17 cellular contexts compared by ENCODE assay signal in genomic region chr3:105758451-105758850, GRCh38.
A peak's percentile ranks its signal among the peaks of the same experiment; 100 is the strongest.
DNase-seq lines count a peak whose midpoint lies in the region; ATAC-seq and TF ChIP-seq lines count a peak whose summit lies in the region.
"Had no signal": no experiment of that assay in that cellular context is flagged by ENCODE, and none has a peak within 500 bp of the region (broad histone marks: within the 10 kb centered on the region; RNA-seq: fewer than 3 reads in every experiment).

No MANE protein-coding gene starts in this region.

- H3K27ac Mint-ChIP-seq in activated T-cell treated with anti-CD3 and anti-CD28 coated beads, Interleukin-2, amount 50 U/mL, for 24 hours, result peak overlapping the region; percentile 59
- H3K27ac Mint-ChIP-seq in stimulated activated effector memory CD8-positive, alpha-beta T cell treated with anti-CD3 and anti-CD28 coated beads, Interleukin-12 subunit alpha, Interleukin-12 subunit beta, amount 100 ng/mL, for 72 hours, result peak overlapping the region; percentile 34

- H3K27me3 ChIP-seq in uterus, result no peaks in the 10 kb centered on the region
- H3K27me3 ChIP-seq: left lung had no signal

- H3K4me1 ChIP-seq in uterus, result no peaks in the 10 kb centered on the region
- H3K4me1 ChIP-seq: left lung had no signal

- no peak for TF ChIP-seq POLR2A in uterus (IDR thresholded peaks at IDR 0.05)

- peaks cover 88% of the 10 kb centered on the region for H3K36me3 Mint-ChIP-seq in activated T-cell treated with anti-CD3 and anti-CD28 coated beads, Interleukin-2, amount 50 U/mL, for 24 hours (ENCODE audit: low read depth)
- H3K36me3 Mint-ChIP-seq in activated T-cell treated with anti-CD3 and anti-CD28 coated beads, Interleukin-2, amount 50 U/mL, for 4 hours (ENCODE audit: insufficient read depth), result peaks cover 46% of the 10 kb centered on the region
- peaks cover 91% of the 10 kb centered on the region for H3K36me3 Mint-ChIP-seq in stimulated activated effector memory CD8-positive, alpha-beta T cell treated with anti-CD3 and anti-CD28 coated beads, Interleukin-12 subunit alpha, Interleukin-12 subunit beta, amount 100 ng/mL, for 72 hours

- H3K4me3 ChIP-seq in uterus, result no peak overlapping the region
- H3K4me3 ChIP-seq: left lung had no signal

- intact Hi-C loops in left ventricle myocardium superior (cut with micrococcal nuclease) (no loop called here), uterus (cut with DNase I; ENCODE audit: low total_unique reads) (no loop called here)

- no peak for DNase-seq in activated T-cell treated with anti-CD3 and anti-CD28 coated beads, Interleukin-2, amount 50 U/mL, for 24 hours
- no peak for DNase-seq in activated T-cell treated with anti-CD3 and anti-CD28 coated beads, Interleukin-2, amount 50 U/mL, for 4 hours
- DNase-seq in RKO (ENCODE audit: low spot score) (peak; percentile 26), left ventricle myocardium superior (no peak), medulla oblongata (ENCODE audit: extremely low spot score) (no peak), uterus (no peak)
- DNase-seq in stimulated activated effector memory CD8-positive, alpha-beta T cell treated with anti-CD3 and anti-CD28 coated beads, Interleukin-12 subunit alpha, Interleukin-12 subunit beta, amount 100 ng/mL, for 72 hours (ENCODE audit: low spot score in 2 of 2), result no peak
- DNase-seq: activated naive CD4-positive, alpha-beta T cell; C1 segment of cervical spinal cord; effector CD8-positive, alpha-beta T cell; NCI-H146; NCI-H2171; NCI-H526 treated with DMSO at 0.1 percent for 48 hours; substantia nigra had no signal

- H3K9me3 Mint-ChIP-seq in activated T-cell treated with anti-CD3 and anti-CD28 coated beads, Interleukin-2, amount 50 U/mL, for 24 hours, result peaks cover 32% of the 10 kb centered on the region
- peaks cover 18% of the 10 kb centered on the region for H3K9me3 Mint-ChIP-seq in activated T-cell treated with anti-CD3 and anti-CD28 coated beads, Interleukin-2, amount 50 U/mL, for 4 hours
- peaks cover 10% of the 10 kb centered on the region for H3K9me3 Mint-ChIP-seq in stimulated activated effector memory CD8-positive, alpha-beta T cell treated with anti-CD3 and anti-CD28 coated beads, Interleukin-12 subunit alpha, Interleukin-12 subunit beta, amount 100 ng/mL, for 72 hours

- H3K27me3 Mint-ChIP-seq in activated T-cell treated with anti-CD3 and anti-CD28 coated beads, Interleukin-2, amount 50 U/mL, for 24 hours, result no peaks in the 10 kb centered on the region
- no peaks in the 10 kb centered on the region for H3K27me3 Mint-ChIP-seq in activated T-cell treated with anti-CD3 and anti-CD28 coated beads, Interleukin-2, amount 50 U/mL, for 4 hours (ENCODE audit: low read depth)

- no peaks in the 10 kb centered on the region for H3K9me3 ChIP-seq in uterus

- H3K4me3 Mint-ChIP-seq in activated T-cell treated with anti-CD3 and anti-CD28 coated beads, Interleukin-2, amount 50 U/mL, for 24 hours, result no peak overlapping the region
- H3K4me3 Mint-ChIP-seq in activated T-cell treated with anti-CD3 and anti-CD28 coated beads, Interleukin-2, amount 50 U/mL, for 4 hours, result no peak overlapping the region
- no peak overlapping the region for H3K4me3 Mint-ChIP-seq in stimulated activated effector memory CD8-positive, alpha-beta T cell treated with anti-CD3 and anti-CD28 coated beads, Interleukin-12 subunit alpha, Interleukin-12 subunit beta, amount 100 ng/mL, for 72 hours

- H3K36me3 ChIP-seq in uterus, result no peaks in the 10 kb centered on the region

- H3K27ac ChIP-seq in uterus, result no peak overlapping the region
- H3K27ac ChIP-seq: left lung had no signal

- TF ChIP-seq CTCF in uterus (IDR thresholded peaks at IDR 0.05), result no peak

- peaks cover 67% of the 10 kb centered on the region for H3K4me1 Mint-ChIP-seq in activated T-cell treated with anti-CD3 and anti-CD28 coated beads, Interleukin-2, amount 50 U/mL, for 24 hours (ENCODE audit: low read depth)
- peaks cover 59% of the 10 kb centered on the region for H3K4me1 Mint-ChIP-seq in activated T-cell treated with anti-CD3 and anti-CD28 coated beads, Interleukin-2, amount 50 U/mL, for 4 hours (ENCODE audit: low read depth)
- H3K4me1 Mint-ChIP-seq in stimulated activated effector memory CD8-positive, alpha-beta T cell treated with anti-CD3 and anti-CD28 coated beads, Interleukin-12 subunit alpha, Interleukin-12 subunit beta, amount 100 ng/mL, for 72 hours, result peaks cover 54% of the 10 kb centered on the region

- no peak for ATAC-seq in activated T-cell treated with anti-CD3 and anti-CD28 coated beads, Interleukin-2, amount 50 U/mL, for 4 hours
- peak; percentile 10 for ATAC-seq in left ventricle myocardium superior
- ATAC-seq in stimulated activated effector memory CD8-positive, alpha-beta T cell treated with anti-CD3 and anti-CD28 coated beads, Interleukin-12 subunit alpha, Interleukin-12 subunit beta, amount 100 ng/mL, for 72 hours, result no peak
- ATAC-seq in HG03097 (IDR thresholded peaks at IDR 0.05; ENCODE audit: low FRiP score, unreplicated experiment), result no peak
- ATAC-seq: activated CD4-positive, CD25-positive, alpha-beta regulatory T cell treated with anti-CD3 and anti-CD28 coated beads, Interleukin-2, amount 50 U/mL, for 24 hours; left lung had no signal
